ENCODE assay signal across 1 cellular context in the genomic region with DNA sequence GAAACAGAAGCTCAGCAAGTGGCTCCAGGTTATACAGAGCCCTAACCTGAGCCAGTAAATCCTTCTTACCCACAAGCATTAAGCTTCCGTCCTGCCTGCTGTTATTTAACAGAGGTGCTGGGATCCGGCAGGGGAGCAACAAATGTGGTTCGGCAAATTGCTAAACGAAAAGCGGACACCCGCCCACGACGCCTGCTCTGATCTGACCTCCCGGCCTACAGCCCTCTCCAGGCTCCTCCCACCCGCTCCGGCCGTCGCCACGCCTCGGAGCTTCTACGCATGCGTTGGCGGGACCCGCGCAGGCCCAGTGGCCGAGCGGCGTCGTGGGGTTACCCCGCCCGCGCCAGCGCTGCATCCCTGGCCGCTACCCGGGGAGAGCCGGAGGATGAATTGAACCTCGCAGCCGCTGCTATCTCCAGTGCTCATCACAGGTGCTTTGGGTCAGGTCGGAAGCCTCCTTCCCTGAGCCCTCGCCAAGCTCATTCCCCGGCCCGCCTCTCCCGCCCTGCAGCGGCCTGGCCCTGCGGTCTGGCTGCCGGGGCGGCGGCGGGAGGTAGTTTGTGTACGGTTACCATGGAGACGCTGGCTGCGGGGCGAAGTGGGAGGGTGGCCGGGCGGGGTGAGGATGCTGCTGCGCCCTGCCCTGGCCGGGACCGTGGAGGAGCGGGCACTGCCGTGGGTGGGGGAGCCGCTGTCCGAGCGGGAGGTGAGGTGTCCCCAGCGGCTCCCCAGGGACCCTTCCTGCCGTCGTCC.
A peak's percentile ranks its signal among the peaks of the same experiment; 100 is the strongest.
TF ChIP-seq lines count a peak whose summit lies in the region.

A gene with protein sequence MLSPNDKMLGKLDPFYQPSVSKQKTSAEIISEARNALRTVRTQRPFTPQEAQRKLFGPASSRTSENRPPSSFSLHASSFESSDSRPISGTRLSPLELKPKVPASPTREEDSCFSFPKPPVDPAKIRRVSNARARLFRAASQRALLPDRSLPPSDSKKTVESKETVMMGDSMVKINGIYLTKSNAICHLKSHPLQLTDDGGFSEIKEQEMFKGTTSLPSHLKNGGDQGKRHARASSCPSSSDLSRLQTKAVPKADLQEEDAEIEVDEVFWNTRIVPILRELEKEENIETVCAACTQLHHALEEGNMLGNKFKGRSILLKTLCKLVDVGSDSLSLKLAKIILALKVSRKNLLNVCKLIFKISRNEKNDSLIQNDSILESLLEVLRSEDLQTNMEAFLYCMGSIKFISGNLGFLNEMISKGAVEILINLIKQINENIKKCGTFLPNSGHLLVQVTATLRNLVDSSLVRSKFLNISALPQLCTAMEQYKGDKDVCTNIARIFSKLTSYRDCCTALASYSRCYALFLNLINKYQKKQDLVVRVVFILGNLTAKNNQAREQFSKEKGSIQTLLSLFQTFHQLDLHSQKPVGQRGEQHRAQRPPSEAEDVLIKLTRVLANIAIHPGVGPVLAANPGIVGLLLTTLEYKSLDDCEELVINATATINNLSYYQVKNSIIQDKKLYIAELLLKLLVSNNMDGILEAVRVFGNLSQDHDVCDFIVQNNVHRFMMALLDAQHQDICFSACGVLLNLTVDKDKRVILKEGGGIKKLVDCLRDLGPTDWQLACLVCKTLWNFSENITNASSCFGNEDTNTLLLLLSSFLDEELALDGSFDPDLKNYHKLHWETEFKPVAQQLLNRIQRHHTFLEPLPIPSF (plus strand): TSS at position 307 of the 753 bp plus-strand sequence. CDS start 5,846 bp downstream, outside the sequence.

TF ChIP-seq in GM12878, 131 proteins besides CTCF, POLR2A, EP300 and RAD21 (continued from another document):
- TF ChIP-seq, protein P1, sequence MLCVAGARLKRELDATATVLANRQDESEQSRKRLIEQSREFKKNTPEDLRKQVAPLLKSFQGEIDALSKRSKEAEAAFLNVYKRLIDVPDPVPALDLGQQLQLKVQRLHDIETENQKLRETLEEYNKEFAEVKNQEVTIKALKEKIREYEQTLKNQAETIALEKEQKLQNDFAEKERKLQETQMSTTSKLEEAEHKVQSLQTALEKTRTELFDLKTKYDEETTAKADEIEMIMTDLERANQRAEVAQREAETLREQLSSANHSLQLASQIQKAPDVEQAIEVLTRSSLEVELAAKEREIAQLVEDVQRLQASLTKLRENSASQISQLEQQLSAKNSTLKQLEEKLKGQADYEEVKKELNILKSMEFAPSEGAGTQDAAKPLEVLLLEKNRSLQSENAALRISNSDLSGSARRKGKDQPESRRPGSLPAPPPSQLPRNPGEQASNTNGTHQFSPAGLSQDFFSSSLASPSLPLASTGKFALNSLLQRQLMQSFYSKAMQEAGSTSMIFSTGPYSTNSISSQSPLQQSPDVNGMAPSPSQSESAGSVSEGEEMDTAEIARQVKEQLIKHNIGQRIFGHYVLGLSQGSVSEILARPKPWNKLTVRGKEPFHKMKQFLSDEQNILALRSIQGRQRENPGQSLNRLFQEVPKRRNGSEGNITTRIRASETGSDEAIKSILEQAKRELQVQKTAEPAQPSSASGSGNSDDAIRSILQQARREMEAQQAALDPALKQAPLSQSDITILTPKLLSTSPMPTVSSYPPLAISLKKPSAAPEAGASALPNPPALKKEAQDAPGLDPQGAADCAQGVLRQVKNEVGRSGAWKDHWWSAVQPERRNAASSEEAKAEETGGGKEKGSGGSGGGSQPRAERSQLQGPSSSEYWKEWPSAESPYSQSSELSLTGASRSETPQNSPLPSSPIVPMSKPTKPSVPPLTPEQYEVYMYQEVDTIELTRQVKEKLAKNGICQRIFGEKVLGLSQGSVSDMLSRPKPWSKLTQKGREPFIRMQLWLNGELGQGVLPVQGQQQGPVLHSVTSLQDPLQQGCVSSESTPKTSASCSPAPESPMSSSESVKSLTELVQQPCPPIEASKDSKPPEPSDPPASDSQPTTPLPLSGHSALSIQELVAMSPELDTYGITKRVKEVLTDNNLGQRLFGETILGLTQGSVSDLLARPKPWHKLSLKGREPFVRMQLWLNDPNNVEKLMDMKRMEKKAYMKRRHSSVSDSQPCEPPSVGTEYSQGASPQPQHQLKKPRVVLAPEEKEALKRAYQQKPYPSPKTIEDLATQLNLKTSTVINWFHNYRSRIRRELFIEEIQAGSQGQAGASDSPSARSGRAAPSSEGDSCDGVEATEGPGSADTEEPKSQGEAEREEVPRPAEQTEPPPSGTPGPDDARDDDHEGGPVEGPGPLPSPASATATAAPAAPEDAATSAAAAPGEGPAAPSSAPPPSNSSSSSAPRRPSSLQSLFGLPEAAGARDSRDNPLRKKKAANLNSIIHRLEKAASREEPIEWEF (IDR thresholded peaks at IDR 0.05; ENCODE audit: insufficient replicate concordance, low read depth, low read length) = no peak
- peak; percentile 94 for TF ChIP-seq IKZF1 (conservative IDR thresholded peaks at IDR 0.05)
- TF ChIP-seq DPF2 (IDR thresholded peaks at IDR 0.05) = 0 out of 2 replicates have a peak, but pooled peaks have one; percentile 40
- peak; percentile 94 for TF ChIP-seq NRF1 (conservative IDR thresholded peaks at IDR 0.05; ENCODE audit: low read depth, low read length)
- TF ChIP-seq, protein P2, sequence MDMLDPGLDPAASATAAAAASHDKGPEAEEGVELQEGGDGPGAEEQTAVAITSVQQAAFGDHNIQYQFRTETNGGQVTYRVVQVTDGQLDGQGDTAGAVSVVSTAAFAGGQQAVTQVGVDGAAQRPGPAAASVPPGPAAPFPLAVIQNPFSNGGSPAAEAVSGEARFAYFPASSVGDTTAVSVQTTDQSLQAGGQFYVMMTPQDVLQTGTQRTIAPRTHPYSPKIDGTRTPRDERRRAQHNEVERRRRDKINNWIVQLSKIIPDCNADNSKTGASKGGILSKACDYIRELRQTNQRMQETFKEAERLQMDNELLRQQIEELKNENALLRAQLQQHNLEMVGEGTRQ (IDR thresholded peaks at IDR 0.05; ENCODE audit: borderline replicate concordance, low read depth, low read length) = no peak
- peak; percentile 36 for TF ChIP-seq MEF2B (IDR thresholded peaks at IDR 0.05; ENCODE audit: partially characterized antibody, poor library complexity, severe bottlenecking)
- 0 out of 3 replicates have a peak, but pooled peaks of 1 of the 2 experiments have one; percentile 4 for TF ChIP-seq EGR1 (IDR thresholded peaks at IDR 0.05; ENCODE audit: borderline replicate concordance in 1 of 2, low read depth in 2 of 2, low read length in 2 of 2)
- peak; percentile 87 for TF ChIP-seq NR2F1 (conservative IDR thresholded peaks at IDR 0.05)
- TF ChIP-seq, protein P3, sequence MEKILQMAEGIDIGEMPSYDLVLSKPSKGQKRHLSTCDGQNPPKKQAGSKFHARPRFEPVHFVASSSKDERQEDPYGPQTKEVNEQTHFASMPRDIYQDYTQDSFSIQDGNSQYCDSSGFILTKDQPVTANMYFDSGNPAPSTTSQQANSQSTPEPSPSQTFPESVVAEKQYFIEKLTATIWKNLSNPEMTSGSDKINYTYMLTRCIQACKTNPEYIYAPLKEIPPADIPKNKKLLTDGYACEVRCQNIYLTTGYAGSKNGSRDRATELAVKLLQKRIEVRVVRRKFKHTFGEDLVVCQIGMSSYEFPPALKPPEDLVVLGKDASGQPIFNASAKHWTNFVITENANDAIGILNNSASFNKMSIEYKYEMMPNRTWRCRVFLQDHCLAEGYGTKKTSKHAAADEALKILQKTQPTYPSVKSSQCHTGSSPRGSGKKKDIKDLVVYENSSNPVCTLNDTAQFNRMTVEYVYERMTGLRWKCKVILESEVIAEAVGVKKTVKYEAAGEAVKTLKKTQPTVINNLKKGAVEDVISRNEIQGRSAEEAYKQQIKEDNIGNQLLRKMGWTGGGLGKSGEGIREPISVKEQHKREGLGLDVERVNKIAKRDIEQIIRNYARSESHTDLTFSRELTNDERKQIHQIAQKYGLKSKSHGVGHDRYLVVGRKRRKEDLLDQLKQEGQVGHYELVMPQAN (conservative IDR thresholded peaks at IDR 0.05) = peak; percentile 48; the same call in 1 of the 2 replicates
- no peak; the same call in 1 of the 2 replicates for TF ChIP-seq RCOR1 (conservative IDR thresholded peaks at IDR 0.05; ENCODE audit: low read depth, low read length)
- TF ChIP-seq, protein P4, sequence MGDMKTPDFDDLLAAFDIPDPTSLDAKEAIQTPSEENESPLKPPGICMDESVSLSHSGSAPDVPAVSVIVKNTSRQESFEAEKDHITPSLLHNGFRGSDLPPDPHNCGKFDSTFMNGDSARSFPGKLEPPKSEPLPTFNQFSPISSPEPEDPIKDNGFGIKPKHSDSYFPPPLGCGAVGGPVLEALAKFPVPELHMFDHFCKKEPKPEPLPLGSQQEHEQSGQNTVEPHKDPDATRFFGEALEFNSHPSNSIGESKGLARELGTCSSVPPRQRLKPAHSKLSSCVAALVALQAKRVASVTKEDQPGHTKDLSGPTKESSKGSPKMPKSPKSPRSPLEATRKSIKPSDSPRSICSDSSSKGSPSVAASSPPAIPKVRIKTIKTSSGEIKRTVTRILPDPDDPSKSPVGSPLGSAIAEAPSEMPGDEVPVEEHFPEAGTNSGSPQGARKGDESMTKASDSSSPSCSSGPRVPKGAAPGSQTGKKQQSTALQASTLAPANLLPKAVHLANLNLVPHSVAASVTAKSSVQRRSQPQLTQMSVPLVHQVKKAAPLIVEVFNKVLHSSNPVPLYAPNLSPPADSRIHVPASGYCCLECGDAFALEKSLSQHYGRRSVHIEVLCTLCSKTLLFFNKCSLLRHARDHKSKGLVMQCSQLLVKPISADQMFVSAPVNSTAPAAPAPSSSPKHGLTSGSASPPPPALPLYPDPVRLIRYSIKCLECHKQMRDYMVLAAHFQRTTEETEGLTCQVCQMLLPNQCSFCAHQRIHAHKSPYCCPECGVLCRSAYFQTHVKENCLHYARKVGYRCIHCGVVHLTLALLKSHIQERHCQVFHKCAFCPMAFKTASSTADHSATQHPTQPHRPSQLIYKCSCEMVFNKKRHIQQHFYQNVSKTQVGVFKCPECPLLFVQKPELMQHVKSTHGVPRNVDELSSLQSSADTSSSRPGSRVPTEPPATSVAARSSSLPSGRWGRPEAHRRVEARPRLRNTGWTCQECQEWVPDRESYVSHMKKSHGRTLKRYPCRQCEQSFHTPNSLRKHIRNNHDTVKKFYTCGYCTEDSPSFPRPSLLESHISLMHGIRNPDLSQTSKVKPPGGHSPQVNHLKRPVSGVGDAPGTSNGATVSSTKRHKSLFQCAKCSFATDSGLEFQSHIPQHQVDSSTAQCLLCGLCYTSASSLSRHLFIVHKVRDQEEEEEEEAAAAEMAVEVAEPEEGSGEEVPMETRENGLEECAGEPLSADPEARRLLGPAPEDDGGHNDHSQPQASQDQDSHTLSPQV (IDR thresholded peaks at IDR 0.05) = no peak
TF ChIP-seq in GM12878: peak in this region for 9.
